In the genomic region with DNA sequence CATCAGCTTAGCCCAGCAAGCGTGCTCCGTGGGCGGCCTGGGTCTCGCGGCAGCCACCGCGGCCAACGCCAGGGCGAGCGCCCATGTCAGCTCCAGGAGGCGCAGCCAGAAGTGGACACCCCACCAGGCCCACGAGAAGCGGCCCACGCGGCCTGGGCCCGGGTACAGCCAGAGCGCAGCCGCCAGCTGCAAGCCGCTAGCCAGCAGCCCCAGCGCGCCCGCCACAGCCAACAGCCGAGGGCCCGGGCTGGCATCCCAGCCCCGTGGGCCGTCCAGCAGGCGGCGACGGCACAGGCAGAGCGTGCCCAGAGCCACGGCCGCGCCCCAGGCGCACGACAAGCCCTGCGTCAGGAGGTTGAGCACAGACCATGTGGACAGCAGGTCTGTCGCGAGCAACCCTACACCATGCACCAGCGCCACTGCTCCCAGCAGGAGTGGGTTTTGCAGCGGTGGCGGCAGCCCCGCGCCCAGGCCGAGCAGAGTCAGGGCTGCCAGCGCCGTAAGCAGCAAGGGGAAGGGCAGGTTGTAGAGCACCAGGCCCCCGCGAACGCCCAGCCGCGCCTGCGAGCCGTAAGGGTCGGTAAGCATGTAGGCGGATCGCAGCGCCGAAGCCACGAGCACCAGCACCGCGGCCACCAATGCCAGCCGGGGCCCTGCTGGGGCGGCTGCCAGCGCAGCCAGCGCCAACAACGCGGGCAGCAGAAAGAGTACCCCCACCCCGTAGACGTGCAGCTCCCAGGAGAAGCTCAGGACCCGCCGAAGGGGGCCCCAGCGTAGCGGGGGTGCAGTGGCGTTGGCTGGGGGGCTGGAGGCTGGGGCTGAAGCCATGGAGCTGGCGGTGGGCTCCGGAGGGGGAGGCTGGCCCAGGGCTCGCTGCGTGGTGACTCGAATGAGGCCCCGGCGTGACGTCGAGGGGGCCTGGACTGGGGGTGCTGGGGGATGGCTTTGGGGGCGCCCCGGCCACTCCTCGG, we compare ENCODE assay signal across 9 cellular contexts. TPM values are rescaled to one million over a fixed set of nuclear protein-coding genes. Genes with fewer than 3 reads are reported as not detected.
DNase-seq lines count a peak whose midpoint lies in the region; ATAC-seq and TF ChIP-seq lines count a peak whose summit lies in the region.
"Had no signal": no experiment of that assay in that cellular context is flagged by ENCODE, and none has a peak within 500 bp of the region (broad histone marks: within the 10 kb centered on the region; RNA-seq: fewer than 3 reads in every experiment).

No MANE protein-coding gene starts in this region.

- H3K4me3 ChIP-seq in OCI-LY1 (ENCODE audit: low read depth, low read length, poor library complexity, severe bottlenecking) (peak overlapping the region; percentile 66), esophagus squamous epithelium (peak overlapping the region; percentile 42 to 75 (median 66)), mucosa of rectum (ENCODE audit: low read length in 2 of 2) (peak overlapping the region; percentile 72 to 75)
- no peak overlapping the region for H3K4me3 ChIP-seq in naive thymus-derived CD4-positive, alpha-beta T cell (ENCODE audit: low read length)

- no peaks in the 10 kb centered on the region for H3K9me2 ChIP-seq in OCI-LY1 (ENCODE audit: low read depth, low read length)

- DNase-seq in ELF-1 (ENCODE audit: low read depth, low spot score) (peak; percentile 84), esophagus squamous epithelium (lab: John Stamatoyannopoulos, UW) (no peak), GF-D8 (lab: John Stamatoyannopoulos, UW) (no peak)
- no peak for DNase-seq in naive thymus-derived CD4-positive, alpha-beta T cell

- peak overlapping the region; percentile 78 for H3K4me2 ChIP-seq in OCI-LY1 (ENCODE audit: low read length)

- H3K4me1 Mint-ChIP-seq in naive thymus-derived CD4-positive, alpha-beta T cell: peaks cover 10 to 22% (median 14%) of the 10 kb centered on the region in 7 donors

- no peaks in the 10 kb centered on the region for H4K20me1 ChIP-seq in OCI-LY1 (ENCODE audit: insufficient read depth, low read length)

- H3K27me3 Mint-ChIP-seq in naive thymus-derived CD4-positive, alpha-beta T cell: no peaks in the 10 kb centered on the region

- TF ChIP-seq CTCF in OCI-LY1 (IDR thresholded peaks at IDR 0.05; ENCODE audit: low read length): no peak
- peak in 5 of 6 experiments; percentile 51 to 90 (median 75) for TF ChIP-seq CTCF in esophagus squamous epithelium (IDR thresholded peaks at IDR 0.05)

- intact Hi-C loops in esophagus squamous epithelium (cut with DNase I): loop anchor here (10.0 kb wide), 1 partner anchor 67 kb away; no protein-coding TSS in a partner anchor
- intact Hi-C loops in naive thymus-derived CD4-positive, alpha-beta T cell (cut with micrococcal nuclease): loop anchor here (5.0 kb wide), 1 partner anchor 215 kb away; a partner anchor contains a TSS

- CTCF ChIA-PET in naive thymus-derived CD4-positive, alpha-beta T cell (lab: Charles Lee): interaction anchor here (0.7 to 4.1 kb wide), 5 partner anchors 10 to 115 kb away, joined by 3 to 35 read pairs (median 3); a partner anchor contains a TSS

- H3K79me2 ChIP-seq in OCI-LY1 (ENCODE audit: insufficient read depth, low read length): no peaks in the 10 kb centered on the region

- peak overlapping the region in 1 of 9 donors; percentile 36 for H3K27ac Mint-ChIP-seq in naive thymus-derived CD4-positive, alpha-beta T cell

- peaks cover 6% of the 10 kb centered on the region; the same call in 1 of the 2 replicates for H3K36me3 ChIP-seq in OCI-LY1 (ENCODE audit: insufficient read depth, low read length)
- peaks cover 0 to 40% (median 2%) of the 10 kb centered on the region in 3 donors for H3K36me3 ChIP-seq in esophagus squamous epithelium
- H3K36me3 ChIP-seq in mucosa of rectum (ENCODE audit: control insufficient read depth in 2 of 2, insufficient read depth in 2 of 2, low read length in 2 of 2): peaks cover 11 to 13% of the 10 kb centered on the region in 2 donors
- H3K36me3 ChIP-seq in naive thymus-derived CD4-positive, alpha-beta T cell (ENCODE audit: control insufficient read depth in 2 of 3, insufficient read depth in 3 of 3, low read length in 3 of 3): peaks cover 0 to 34% (median 0%) of the 10 kb centered on the region in 3 experiments

- 38 to 73% methylated on average over 14 of the region's 86 CpGs for WGBS in esophagus squamous epithelium, 2 donors

- H3K4me3 Mint-ChIP-seq in naive thymus-derived CD4-positive, alpha-beta T cell: no peak overlapping the region

- POLR2A ChIA-PET in naive thymus-derived CD4-positive, alpha-beta T cell (lab: Charles Lee): interaction anchor here (0.8 to 2.3 kb wide), 4 partner anchors 13 to 551 kb away, joined by 3 to 64 read pairs (median 8); a partner anchor contains a TSS

- H3K9me3 ChIP-seq in OCI-LY1 (ENCODE audit: low read length): no peaks in the 10 kb centered on the region
- no peaks in the 10 kb centered on the region for H3K9me3 ChIP-seq in esophagus squamous epithelium
- no peaks in the 10 kb centered on the region for H3K9me3 ChIP-seq in mucosa of rectum (ENCODE audit: control insufficient read depth in 2 of 2, low read length in 2 of 2)
- no peaks in the 10 kb centered on the region for H3K9me3 ChIP-seq in naive thymus-derived CD4-positive, alpha-beta T cell (ENCODE audit: control insufficient read depth in 2 of 3, low read length in 3 of 3)

- no peaks in the 10 kb centered on the region for H3K9me3 Mint-ChIP-seq in naive thymus-derived CD4-positive, alpha-beta T cell

- ATAC-seq in GM18870 (IDR thresholded peaks at IDR 0.05; ENCODE audit: unreplicated experiment) (no peak), HG03565 (IDR thresholded peaks at IDR 0.05; ENCODE audit: unreplicated experiment) (no peak)
- no peak for ATAC-seq in naive thymus-derived CD4-positive, alpha-beta T cell

- H3K27me3 ChIP-seq in OCI-LY1 (ENCODE audit: insufficient read depth, low read length): no peaks in the 10 kb centered on the region
- peaks cover 0 to 3% (median 0%) of the 10 kb centered on the region in 4 donors for H3K27me3 ChIP-seq in esophagus squamous epithelium
- H3K27me3 ChIP-seq in mucosa of rectum (ENCODE audit: control insufficient read depth in 2 of 2, insufficient read depth in 2 of 2, low read length in 2 of 2): no peaks in the 10 kb centered on the region
- no peaks in the 10 kb centered on the region for H3K27me3 ChIP-seq in naive thymus-derived CD4-positive, alpha-beta T cell (ENCODE audit: control insufficient read depth in 2 of 2, insufficient read depth in 2 of 2, low read length in 2 of 2)

- no peak overlapping the region for H2AFZ ChIP-seq in OCI-LY1 (ENCODE audit: low read length)

- no peak overlapping the region for H3K27ac ChIP-seq in OCI-LY1 (ENCODE audit: low read depth, low read length, poor library complexity, severe bottlenecking)
- H3K27ac ChIP-seq in esophagus squamous epithelium: peak overlapping the region; percentile 76 to 92 (median 86)
- peak overlapping the region; percentile 48 to 65 for H3K27ac ChIP-seq in mucosa of rectum (ENCODE audit: low read depth in 2 of 2, low read length in 2 of 2)
- H3K27ac ChIP-seq in naive thymus-derived CD4-positive, alpha-beta T cell (ENCODE audit: low read depth, low read length): no peak overlapping the region
- H3K27ac ChIP-seq: HL-60 had no signal

- H3K9ac ChIP-seq in OCI-LY1 (ENCODE audit: low read length): no peak overlapping the region; the same call in 1 of the 2 replicates
- H3K9ac ChIP-seq in mucosa of rectum (ENCODE audit: low read depth in 1 of 2, low read length in 2 of 2): peak overlapping the region; percentile 41 to 58

- H3F3A ChIP-seq in OCI-LY1 (ENCODE audit: insufficient read depth, low read length): no peaks in the 10 kb centered on the region

- peaks cover 0 to 3% (median 0%) of the 10 kb centered on the region in 5 donors for H3K36me3 Mint-ChIP-seq in naive thymus-derived CD4-positive, alpha-beta T cell

- H3K4me1 ChIP-seq in OCI-LY1 (ENCODE audit: insufficient read depth, low read length, severe bottlenecking): peaks cover 12% of the 10 kb centered on the region
- H3K4me1 ChIP-seq in esophagus squamous epithelium: peaks cover 18 to 49% (median 19%) of the 10 kb centered on the region in 3 donors
- peaks cover 7 to 16% of the 10 kb centered on the region in 2 donors for H3K4me1 ChIP-seq in mucosa of rectum (ENCODE audit: control insufficient read depth in 2 of 2, insufficient read depth in 2 of 2, low read length in 2 of 2)
- H3K4me1 ChIP-seq in naive thymus-derived CD4-positive, alpha-beta T cell (ENCODE audit: control insufficient read depth in 2 of 2, insufficient read depth in 2 of 2, low read length in 2 of 2): peaks cover 11 to 13% of the 10 kb centered on the region in 2 donors

- TF ChIP-seq POLR2A in esophagus squamous epithelium (IDR thresholded peaks at IDR 0.05): no peak

RNA-seq across cellular contexts. Expression of a gene that starts 4.9 kb away (rescaled TPM):
- 1 to 10 TPM in 2 of 4 donors, under 1 TPM in 2; 0.72 to 1.9 (median 1.0) TPM for total RNA-seq in esophagus squamous epithelium
- 10 to 100 TPM in 2 of 5 experiments, 1 to 10 TPM in 3; 5.1 to 10.8 (median 8.8) TPM for total RNA-seq in naive thymus-derived CD4-positive, alpha-beta T cell
- 1 to 10 TPM; 5.4 to 6.4 TPM for polyA plus RNA-seq in naive thymus-derived CD4-positive, alpha-beta T cell

RNA-seq across cellular contexts. Expression of a gene that starts 13.7 kb away (rescaled TPM):
- 10 to 100 TPM; 10.8 to 17.0 (median 13.8) TPM for total RNA-seq in esophagus squamous epithelium
- total RNA-seq in naive thymus-derived CD4-positive, alpha-beta T cell: 10 to 100 TPM; 21.0 to 64.9 (median 29.6) TPM
- polyA plus RNA-seq in naive thymus-derived CD4-positive, alpha-beta T cell: 10 to 100 TPM; 30.1 to 31.0 TPM

RNA-seq across cellular contexts. Expression of a gene that starts 30.4 kb away (rescaled TPM):
- total RNA-seq in esophagus squamous epithelium: 10 to 100 TPM; 30.6 to 48.7 (median 37.4) TPM
- total RNA-seq in naive thymus-derived CD4-positive, alpha-beta T cell: 1 to 10 TPM in 3 of 5 experiments, under 1 TPM in 2; 0.70 to 3.2 (median 1.4) TPM
- 10 to 100 TPM in 1 of 2 donors, 1 to 10 TPM in 1; 8.3 to 11.9 TPM for polyA plus RNA-seq in naive thymus-derived CD4-positive, alpha-beta T cell

RNA-seq across cellular contexts. Expression of a gene that starts 39.3 kb away (rescaled TPM):
- 100 to 1,000 TPM in 1 of 4 donors, 10 to 100 TPM in 3; 36.4 to 113 (median 82.5) TPM for total RNA-seq in esophagus squamous epithelium
- total RNA-seq in naive thymus-derived CD4-positive, alpha-beta T cell: 10 to 100 TPM; 33.2 to 55.6 (median 38.9) TPM
- 10 to 100 TPM; 38.3 to 55.0 TPM for polyA plus RNA-seq in naive thymus-derived CD4-positive, alpha-beta T cell

RNA-seq across cellular contexts. Expression of a gene that starts 44.7 kb away (rescaled TPM):
- total RNA-seq in esophagus squamous epithelium: 10 to 100 TPM in 3 of 4 donors, 1 to 10 TPM in 1; 7.5 to 15.3 (median 12.1) TPM
- total RNA-seq in naive thymus-derived CD4-positive, alpha-beta T cell: 1 to 10 TPM in 2 of 5 experiments, under 1 TPM in 3; 0.19 to 2.2 (median 0.38) TPM
- polyA plus RNA-seq in naive thymus-derived CD4-positive, alpha-beta T cell: not detected

Comparison
In these comparisons a context has a peak if more than half of its experiments do, and no peak if none do; other contexts are left out.
1. H3K27ac ChIP-seq: peak in esophagus squamous epithelium (4 of 4) and mucosa of rectum (2 of 2); none in OCI-LY1 (single experiment) and naive thymus-derived CD4-positive, alpha-beta T cell (single experiment).
2. RNA of a gene that starts 30.4 kb away (total RNA-seq): 30.6 to 48.7 TPM in esophagus squamous epithelium; 0.70 to 3.2 TPM in naive thymus-derived CD4-positive, alpha-beta T cell; every median in the first group is over 4 times any median in the second.